8 cellular contexts compared by ENCODE assay signal in genomic region chr7:36986429-36987362, GRCh38.
DNase-seq lines count a peak whose midpoint lies in the region; ATAC-seq and TF ChIP-seq lines count a peak whose summit lies in the region.

No MANE protein-coding gene starts in this region.

- WGBS in smooth muscle cell (ENCODE audit: low lambda C conversion rate): 47% methylated on average over 14 of the region's 14 CpGs

- H3K36me3 ChIP-seq in Loucy (ENCODE audit: insufficient read depth, low read length): no peaks in the 10 kb centered on the region
- H3K36me3 ChIP-seq in smooth muscle cell (ENCODE audit: low read depth): no peaks in the 10 kb centered on the region

- TF ChIP-seq CTCF in Loucy (conservative IDR thresholded peaks at IDR 0.05; ENCODE audit: low read length): peak; percentile 91
- TF ChIP-seq CTCF in astrocyte of the cerebellum (IDR thresholded peaks at IDR 0.05; ENCODE audit: low read depth, low read length, missing control alignments): peak; percentile 94
- peak; percentile 86 for TF ChIP-seq CTCF in smooth muscle cell (IDR thresholded peaks at IDR 0.05; ENCODE audit: borderline replicate concordance, insufficient read depth, poor library complexity, severe bottlenecking)

- H3K9me2 ChIP-seq in Loucy (replicated peaks; ENCODE audit: low read depth, low read length): no peaks in the 10 kb centered on the region

- H3K4me1 ChIP-seq in Loucy (ENCODE audit: insufficient read depth, low read length, poor library complexity, severe bottlenecking) (peaks cover 12% of the 10 kb centered on the region), smooth muscle cell (ENCODE audit: low read depth) (peaks cover 4% of the 10 kb centered on the region)

- DNase-seq in NOMO-1 (lab: John Stamatoyannopoulos, UW; ENCODE audit: unreplicated experiment in 2 of 2) (peak; percentile 8 to 17), NOMO-1 treated with dmso at 0.1 percent for 144 hours (lab: John Stamatoyannopoulos, UW; ENCODE audit: unreplicated experiment) (no peak), T-helper 2 cell (peak; percentile 19 to 46 (median 35)), astrocyte of the cerebellum (ENCODE audit: low read depth) (peak; percentile 12), hippocampal formation (lab: John Stamatoyannopoulos, UW) (peak; percentile 51 to 66), smooth muscle cell (lab: John Stamatoyannopoulos, UW; ENCODE audit: unreplicated experiment) (peak; percentile 39)

- H2AFZ ChIP-seq in Loucy (ENCODE audit: low read length) (no peak overlapping the region), smooth muscle cell (ENCODE audit: low read depth) (no peak overlapping the region)

- H3K4me3 ChIP-seq in Loucy (ENCODE audit: low read length, poor library complexity, severe bottlenecking): no peak overlapping the region
- no peak overlapping the region for H3K4me3 ChIP-seq in astrocyte of the cerebellum (ENCODE audit: low read depth, low read length)
- no peak overlapping the region for H3K4me3 ChIP-seq in smooth muscle cell

- H3K4me2 ChIP-seq in Loucy (ENCODE audit: low read depth, low read length, poor library complexity, severe bottlenecking): no peak overlapping the region
- H3K4me2 ChIP-seq in smooth muscle cell: no peak overlapping the region

- H3K9ac ChIP-seq in Loucy (ENCODE audit: low read depth, low read length, poor library complexity, severe bottlenecking) (no peak overlapping the region), smooth muscle cell (ENCODE audit: low read depth) (no peak overlapping the region)

- peaks cover 9% of the 10 kb centered on the region; the same call in 1 of the 2 replicates for H3K79me2 ChIP-seq in Loucy (ENCODE audit: insufficient read depth, low read length)
- H3K79me2 ChIP-seq in smooth muscle cell (ENCODE audit: low read depth): no peaks in the 10 kb centered on the region

- no peaks in the 10 kb centered on the region for H3K27me3 ChIP-seq in Loucy (ENCODE audit: insufficient read depth, low read length, poor library complexity, severe bottlenecking)
- H3K27me3 ChIP-seq in smooth muscle cell (ENCODE audit: low read depth): no peaks in the 10 kb centered on the region

- H3K9me3 ChIP-seq in Loucy (ENCODE audit: insufficient read depth, low read depth, low read length): no peaks in the 10 kb centered on the region
- H3K9me3 ChIP-seq in smooth muscle cell (replicated peaks; ENCODE audit: low read depth): no peaks in the 10 kb centered on the region

- H4K20me1 ChIP-seq in Loucy (ENCODE audit: insufficient read depth, low read length, poor library complexity, severe bottlenecking) (peaks cover 7% of the 10 kb centered on the region), smooth muscle cell (ENCODE audit: low read depth) (no peaks in the 10 kb centered on the region)

- no peak for ATAC-seq in HG02970 (IDR thresholded peaks at IDR 0.05; ENCODE audit: low FRiP score, unreplicated experiment)

- in situ Hi-C loops in astrocyte of the cerebellum (cut with HindIII; ENCODE audit: low sequenced_read_pairs): no loop called here

- H3F3A ChIP-seq in Loucy (ENCODE audit: low read depth) (no peaks in the 10 kb centered on the region), smooth muscle cell (ENCODE audit: low read depth) (no peaks in the 10 kb centered on the region)

- no peak overlapping the region for H3K27ac ChIP-seq in smooth muscle cell (ENCODE audit: low read depth)
